Comparison of ENCODE assay signal across 1 cellular context in the genomic region with DNA sequence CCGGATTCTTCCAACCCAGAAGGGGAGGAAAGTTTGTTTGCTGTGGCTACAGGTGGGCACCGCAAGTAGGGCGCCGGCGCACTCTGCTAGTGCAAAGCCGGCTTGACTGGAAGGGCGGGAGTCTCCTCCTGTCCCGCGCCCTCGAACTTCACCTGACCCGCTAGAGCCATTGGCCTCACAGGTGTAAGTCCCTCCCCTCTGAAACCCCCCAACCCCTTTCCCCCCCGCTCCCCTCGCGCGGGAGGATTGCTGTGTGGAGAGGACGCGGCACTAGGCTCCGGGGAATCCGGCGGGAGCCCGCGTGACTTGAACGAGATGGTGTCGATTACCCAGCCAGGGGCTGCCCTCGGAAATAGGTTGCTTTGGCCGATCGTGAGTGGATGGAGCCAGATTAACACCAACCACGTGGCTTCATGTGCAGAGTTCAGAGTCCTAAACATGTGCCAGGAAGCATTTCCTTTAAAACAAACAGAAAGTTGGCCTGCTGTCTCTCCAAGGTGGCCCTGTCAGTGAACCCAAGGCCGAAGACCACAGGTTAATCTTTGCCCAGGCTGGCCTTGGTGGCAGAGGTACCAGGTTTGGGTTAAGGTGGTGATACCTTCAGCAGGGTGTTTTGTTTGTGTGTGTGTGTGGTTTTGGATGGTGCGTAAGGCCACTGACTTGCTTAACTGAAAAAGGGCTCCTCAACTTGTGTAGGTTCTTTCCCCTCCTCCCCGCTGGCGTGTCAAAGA.
TF ChIP-seq lines count a peak whose summit lies in the region.

No MANE protein-coding gene starts in this region.

TF ChIP-seq in GM12878, 131 proteins besides CTCF, POLR2A, EP300 and RAD21 (continued from another document and continues in another):
- TF ChIP-seq, protein P1, sequence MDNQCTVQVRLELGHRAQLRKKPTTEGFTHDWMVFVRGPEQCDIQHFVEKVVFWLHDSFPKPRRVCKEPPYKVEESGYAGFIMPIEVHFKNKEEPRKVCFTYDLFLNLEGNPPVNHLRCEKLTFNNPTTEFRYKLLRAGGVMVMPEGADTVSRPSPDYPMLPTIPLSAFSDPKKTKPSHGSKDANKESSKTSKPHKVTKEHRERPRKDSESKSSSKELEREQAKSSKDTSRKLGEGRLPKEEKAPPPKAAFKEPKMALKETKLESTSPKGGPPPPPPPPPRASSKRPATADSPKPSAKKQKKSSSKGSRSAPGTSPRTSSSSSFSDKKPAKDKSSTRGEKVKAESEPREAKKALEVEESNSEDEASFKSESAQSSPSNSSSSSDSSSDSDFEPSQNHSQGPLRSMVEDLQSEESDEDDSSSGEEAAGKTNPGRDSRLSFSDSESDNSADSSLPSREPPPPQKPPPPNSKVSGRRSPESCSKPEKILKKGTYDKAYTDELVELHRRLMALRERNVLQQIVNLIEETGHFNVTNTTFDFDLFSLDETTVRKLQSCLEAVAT (IDR thresholded peaks at IDR 0.05), result peak; percentile 80
- TF ChIP-seq SREBF2 (IDR thresholded peaks at IDR 0.05; ENCODE audit: low read length) (no peak), EED (IDR thresholded peaks at IDR 0.05; ENCODE audit: low read depth) (peak; percentile 29; the same call in 1 of the 2 replicates), NFYA (IDR thresholded peaks at IDR 0.05; ENCODE audit: borderline replicate concordance, low read depth, low read length) (no peak), RCOR1 (conservative IDR thresholded peaks at IDR 0.05; ENCODE audit: low read depth, low read length) (no peak), SP1 (IDR thresholded peaks at IDR 0.05; ENCODE audit: low read depth, low read length) (no peak), SUZ12 (IDR thresholded peaks at IDR 0.05; ENCODE audit: unreplicated experiment) (no peak), TCF12 (IDR thresholded peaks at IDR 0.05; ENCODE audit: low read depth, low read length) (no peak), RELA (IDR thresholded peaks at IDR 0.05; ENCODE audit: borderline replicate concordance, partially characterized antibody) (no peak), MYC (IDR thresholded peaks at IDR 0.05; ENCODE audit: insufficient read depth, insufficient read length, insufficient replicate concordance, low read length, severe bottlenecking) (no peak), TCF7 (IDR thresholded peaks at IDR 0.05; ENCODE audit: borderline replicate concordance) (no peak), ZSCAN29 (IDR thresholded peaks at IDR 0.05) (no peak), PAX5 (IDR thresholded peaks at IDR 0.05; ENCODE audit: borderline replicate concordance, low read depth, low read length) (no peak), PAX8 (IDR thresholded peaks at IDR 0.05) (no peak), ZNF207 (IDR thresholded peaks at IDR 0.05; ENCODE audit: borderline replicate concordance) (no peak), JUNB (IDR thresholded peaks at IDR 0.05) (no peak), NRF1 (conservative IDR thresholded peaks at IDR 0.05; ENCODE audit: low read depth, low read length) (0 out of 2 replicates have a peak, but pooled peaks have one; percentile 10), FOXM1 (IDR thresholded peaks at IDR 0.05; ENCODE audit: low read depth, low read length) (no peak), RFX5 (IDR thresholded peaks at IDR 0.05; ENCODE audit: low read depth, low read length) (no peak), GABPA (IDR thresholded peaks at IDR 0.05; ENCODE audit: low read depth) (no peak), FOS (IDR thresholded peaks at IDR 0.05; ENCODE audit: borderline replicate concordance, extremely low read depth, insufficient read length) (no peak), STAT3 (IDR thresholded peaks at IDR 0.05; ENCODE audit: low read depth, low read length) (no peak), TCF3 (IDR thresholded peaks at IDR 0.05; ENCODE audit: borderline replicate concordance, insufficient read depth, low read depth, low read length) (no peak), RUNX3 (IDR thresholded peaks at IDR 0.05; ENCODE audit: low read length) (peak; percentile 76), SMAD5 (IDR thresholded peaks at IDR 0.05; ENCODE audit: low read depth) (no peak), RAD51 (IDR thresholded peaks at IDR 0.05) (peak; percentile 85), SMC3 (IDR thresholded peaks at IDR 0.05; ENCODE audit: borderline replicate concordance, low read length) (peak; percentile 31; the same call in 1 of the 2 replicates), KLF5 (IDR thresholded peaks at IDR 0.05; ENCODE audit: partially characterized antibody) (no peak), CBFB (IDR thresholded peaks at IDR 0.05; ENCODE audit: low read depth) (no peak), CHD4 (IDR thresholded peaks at IDR 0.05) (no peak), MXI1 (IDR thresholded peaks at IDR 0.05; ENCODE audit: low read depth, low read length) (peak; percentile 90), LARP7 (IDR thresholded peaks at IDR 0.05) (peak; percentile 16; the same call in 1 of the 2 replicates), SIX5 (IDR thresholded peaks at IDR 0.05; ENCODE audit: low read depth, low read length, severe bottlenecking) (no peak), NFIC (IDR thresholded peaks at IDR 0.05; ENCODE audit: low read depth, low read length) (no peak), KDM1A (IDR thresholded peaks at IDR 0.05; ENCODE audit: borderline replicate concordance) (no peak), NR2C2 (IDR thresholded peaks at IDR 0.05; ENCODE audit: borderline replicate concordance, control insufficient read depth, insufficient read length, low read depth) (no peak)
- TF ChIP-seq, protein P2, sequence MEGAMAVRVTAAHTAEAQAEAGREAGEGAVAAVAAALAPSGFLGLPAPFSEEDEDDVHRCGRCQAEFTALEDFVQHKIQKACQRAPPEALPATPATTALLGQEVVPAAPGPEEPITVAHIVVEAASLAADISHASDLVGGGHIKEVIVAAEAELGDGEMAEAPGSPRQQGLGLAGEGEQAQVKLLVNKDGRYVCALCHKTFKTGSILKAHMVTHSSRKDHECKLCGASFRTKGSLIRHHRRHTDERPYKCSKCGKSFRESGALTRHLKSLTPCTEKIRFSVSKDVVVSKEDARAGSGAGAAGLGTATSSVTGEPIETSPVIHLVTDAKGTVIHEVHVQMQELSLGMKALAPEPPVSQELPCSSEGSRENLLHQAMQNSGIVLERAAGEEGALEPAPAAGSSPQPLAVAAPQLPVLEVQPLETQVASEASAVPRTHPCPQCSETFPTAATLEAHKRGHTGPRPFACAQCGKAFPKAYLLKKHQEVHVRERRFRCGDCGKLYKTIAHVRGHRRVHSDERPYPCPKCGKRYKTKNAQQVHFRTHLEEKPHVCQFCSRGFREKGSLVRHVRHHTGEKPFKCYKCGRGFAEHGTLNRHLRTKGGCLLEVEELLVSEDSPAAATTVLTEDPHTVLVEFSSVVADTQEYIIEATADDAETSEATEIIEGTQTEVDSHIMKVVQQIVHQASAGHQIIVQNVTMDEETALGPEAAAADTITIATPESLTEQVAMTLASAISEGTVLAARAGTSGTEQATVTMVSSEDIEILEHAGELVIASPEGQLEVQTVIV (IDR thresholded peaks at IDR 0.05; ENCODE audit: borderline replicate concordance, partially characterized antibody), result no peak
- TF ChIP-seq, protein P3, sequence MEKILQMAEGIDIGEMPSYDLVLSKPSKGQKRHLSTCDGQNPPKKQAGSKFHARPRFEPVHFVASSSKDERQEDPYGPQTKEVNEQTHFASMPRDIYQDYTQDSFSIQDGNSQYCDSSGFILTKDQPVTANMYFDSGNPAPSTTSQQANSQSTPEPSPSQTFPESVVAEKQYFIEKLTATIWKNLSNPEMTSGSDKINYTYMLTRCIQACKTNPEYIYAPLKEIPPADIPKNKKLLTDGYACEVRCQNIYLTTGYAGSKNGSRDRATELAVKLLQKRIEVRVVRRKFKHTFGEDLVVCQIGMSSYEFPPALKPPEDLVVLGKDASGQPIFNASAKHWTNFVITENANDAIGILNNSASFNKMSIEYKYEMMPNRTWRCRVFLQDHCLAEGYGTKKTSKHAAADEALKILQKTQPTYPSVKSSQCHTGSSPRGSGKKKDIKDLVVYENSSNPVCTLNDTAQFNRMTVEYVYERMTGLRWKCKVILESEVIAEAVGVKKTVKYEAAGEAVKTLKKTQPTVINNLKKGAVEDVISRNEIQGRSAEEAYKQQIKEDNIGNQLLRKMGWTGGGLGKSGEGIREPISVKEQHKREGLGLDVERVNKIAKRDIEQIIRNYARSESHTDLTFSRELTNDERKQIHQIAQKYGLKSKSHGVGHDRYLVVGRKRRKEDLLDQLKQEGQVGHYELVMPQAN (conservative IDR thresholded peaks at IDR 0.05), result peak; percentile 59
- TF ChIP-seq, protein P4, sequence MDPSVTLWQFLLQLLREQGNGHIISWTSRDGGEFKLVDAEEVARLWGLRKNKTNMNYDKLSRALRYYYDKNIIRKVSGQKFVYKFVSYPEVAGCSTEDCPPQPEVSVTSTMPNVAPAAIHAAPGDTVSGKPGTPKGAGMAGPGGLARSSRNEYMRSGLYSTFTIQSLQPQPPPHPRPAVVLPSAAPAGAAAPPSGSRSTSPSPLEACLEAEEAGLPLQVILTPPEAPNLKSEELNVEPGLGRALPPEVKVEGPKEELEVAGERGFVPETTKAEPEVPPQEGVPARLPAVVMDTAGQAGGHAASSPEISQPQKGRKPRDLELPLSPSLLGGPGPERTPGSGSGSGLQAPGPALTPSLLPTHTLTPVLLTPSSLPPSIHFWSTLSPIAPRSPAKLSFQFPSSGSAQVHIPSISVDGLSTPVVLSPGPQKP (IDR thresholded peaks at IDR 0.05; ENCODE audit: low read depth, low read length), result no peak
- TF ChIP-seq, protein P5, sequence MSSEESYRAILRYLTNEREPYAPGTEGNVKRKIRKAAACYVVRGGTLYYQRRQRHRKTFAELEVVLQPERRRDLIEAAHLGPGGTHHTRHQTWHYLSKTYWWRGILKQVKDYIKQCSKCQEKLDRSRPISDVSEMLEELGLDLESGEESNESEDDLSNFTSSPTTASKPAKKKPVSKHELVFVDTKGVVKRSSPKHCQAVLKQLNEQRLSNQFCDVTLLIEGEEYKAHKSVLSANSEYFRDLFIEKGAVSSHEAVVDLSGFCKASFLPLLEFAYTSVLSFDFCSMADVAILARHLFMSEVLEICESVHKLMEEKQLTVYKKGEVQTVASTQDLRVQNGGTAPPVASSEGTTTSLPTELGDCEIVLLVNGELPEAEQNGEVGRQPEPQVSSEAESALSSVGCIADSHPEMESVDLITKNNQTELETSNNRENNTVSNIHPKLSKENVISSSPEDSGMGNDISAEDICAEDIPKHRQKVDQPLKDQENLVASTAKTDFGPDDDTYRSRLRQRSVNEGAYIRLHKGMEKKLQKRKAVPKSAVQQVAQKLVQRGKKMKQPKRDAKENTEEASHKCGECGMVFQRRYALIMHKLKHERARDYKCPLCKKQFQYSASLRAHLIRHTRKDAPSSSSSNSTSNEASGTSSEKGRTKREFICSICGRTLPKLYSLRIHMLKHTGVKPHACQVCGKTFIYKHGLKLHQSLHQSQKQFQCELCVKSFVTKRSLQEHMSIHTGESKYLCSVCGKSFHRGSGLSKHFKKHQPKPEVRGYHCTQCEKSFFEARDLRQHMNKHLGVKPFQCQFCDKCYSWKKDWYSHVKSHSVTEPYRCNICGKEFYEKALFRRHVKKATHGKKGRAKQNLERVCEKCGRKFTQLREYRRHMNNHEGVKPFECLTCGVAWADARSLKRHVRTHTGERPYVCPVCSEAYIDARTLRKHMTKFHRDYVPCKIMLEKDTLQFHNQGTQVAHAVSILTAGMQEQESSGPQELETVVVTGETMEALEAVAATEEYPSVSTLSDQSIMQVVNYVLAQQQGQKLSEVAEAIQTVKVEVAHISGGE (CRISPR knock-in tag; IDR thresholded peaks at IDR 0.05), result no peak
- TF ChIP-seq, protein P6, sequence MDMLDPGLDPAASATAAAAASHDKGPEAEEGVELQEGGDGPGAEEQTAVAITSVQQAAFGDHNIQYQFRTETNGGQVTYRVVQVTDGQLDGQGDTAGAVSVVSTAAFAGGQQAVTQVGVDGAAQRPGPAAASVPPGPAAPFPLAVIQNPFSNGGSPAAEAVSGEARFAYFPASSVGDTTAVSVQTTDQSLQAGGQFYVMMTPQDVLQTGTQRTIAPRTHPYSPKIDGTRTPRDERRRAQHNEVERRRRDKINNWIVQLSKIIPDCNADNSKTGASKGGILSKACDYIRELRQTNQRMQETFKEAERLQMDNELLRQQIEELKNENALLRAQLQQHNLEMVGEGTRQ (IDR thresholded peaks at IDR 0.05; ENCODE audit: borderline replicate concordance, low read depth, low read length), result peak; percentile 24; the same call in 1 of the 2 replicates
- TF ChIP-seq, protein P7, sequence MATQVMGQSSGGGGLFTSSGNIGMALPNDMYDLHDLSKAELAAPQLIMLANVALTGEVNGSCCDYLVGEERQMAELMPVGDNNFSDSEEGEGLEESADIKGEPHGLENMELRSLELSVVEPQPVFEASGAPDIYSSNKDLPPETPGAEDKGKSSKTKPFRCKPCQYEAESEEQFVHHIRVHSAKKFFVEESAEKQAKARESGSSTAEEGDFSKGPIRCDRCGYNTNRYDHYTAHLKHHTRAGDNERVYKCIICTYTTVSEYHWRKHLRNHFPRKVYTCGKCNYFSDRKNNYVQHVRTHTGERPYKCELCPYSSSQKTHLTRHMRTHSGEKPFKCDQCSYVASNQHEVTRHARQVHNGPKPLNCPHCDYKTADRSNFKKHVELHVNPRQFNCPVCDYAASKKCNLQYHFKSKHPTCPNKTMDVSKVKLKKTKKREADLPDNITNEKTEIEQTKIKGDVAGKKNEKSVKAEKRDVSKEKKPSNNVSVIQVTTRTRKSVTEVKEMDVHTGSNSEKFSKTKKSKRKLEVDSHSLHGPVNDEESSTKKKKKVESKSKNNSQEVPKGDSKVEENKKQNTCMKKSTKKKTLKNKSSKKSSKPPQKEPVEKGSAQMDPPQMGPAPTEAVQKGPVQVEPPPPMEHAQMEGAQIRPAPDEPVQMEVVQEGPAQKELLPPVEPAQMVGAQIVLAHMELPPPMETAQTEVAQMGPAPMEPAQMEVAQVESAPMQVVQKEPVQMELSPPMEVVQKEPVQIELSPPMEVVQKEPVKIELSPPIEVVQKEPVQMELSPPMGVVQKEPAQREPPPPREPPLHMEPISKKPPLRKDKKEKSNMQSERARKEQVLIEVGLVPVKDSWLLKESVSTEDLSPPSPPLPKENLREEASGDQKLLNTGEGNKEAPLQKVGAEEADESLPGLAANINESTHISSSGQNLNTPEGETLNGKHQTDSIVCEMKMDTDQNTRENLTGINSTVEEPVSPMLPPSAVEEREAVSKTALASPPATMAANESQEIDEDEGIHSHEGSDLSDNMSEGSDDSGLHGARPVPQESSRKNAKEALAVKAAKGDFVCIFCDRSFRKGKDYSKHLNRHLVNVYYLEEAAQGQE (IDR thresholded peaks at IDR 0.05; ENCODE audit: low read depth, low read length), result no peak
